1 cellular context compared by ENCODE assay signal in genomic region chr2:108968619-108969018, GRCh38.
TF ChIP-seq lines count a peak whose summit lies in the region.

No MANE protein-coding gene starts in this region.

TF ChIP-seq in HEK293, 187 proteins besides CTCF, POLR2A, EP300 and RAD21 (continued from another document and continues in another):
- TF ChIP-seq PATZ1 (tag by site-specific recombination; IDR thresholded peaks at IDR 0.05) (no peak), ZNF274 (IDR thresholded peaks at IDR 0.05; ENCODE audit: low read length) (no peak), ZNF274 (tag by site-specific recombination; IDR thresholded peaks at IDR 0.05; ENCODE audit: borderline replicate concordance) (no peak), PRDM4 (tag by site-specific recombination; IDR thresholded peaks at IDR 0.05) (no peak), ZNF19 (tag by site-specific recombination; IDR thresholded peaks at IDR 0.05; ENCODE audit: low read depth) (no peak), ELK4 (IDR thresholded peaks at IDR 0.05; ENCODE audit: borderline replicate concordance, low read depth, low read length) (no peak), ZNF514 (tag by site-specific recombination; IDR thresholded peaks at IDR 0.05) (no peak), KLF7 (tag by site-specific recombination; IDR thresholded peaks at IDR 0.05; ENCODE audit: borderline replicate concordance) (no peak), PRDM2 (tag by site-specific recombination; IDR thresholded peaks at IDR 0.05; ENCODE audit: borderline replicate concordance) (no peak), ZNF664 (tag by site-specific recombination; IDR thresholded peaks at IDR 0.05) (no peak), ZNF549 (tag by site-specific recombination; IDR thresholded peaks at IDR 0.05) (no peak), IKZF3 (tag by site-specific recombination; IDR thresholded peaks at IDR 0.05) (0 out of 2 replicates have a peak, but pooled peaks have one; percentile 25), ZNF146 (tag by site-specific recombination; IDR thresholded peaks at IDR 0.05) (no peak), ZBTB49 (tag by site-specific recombination; IDR thresholded peaks at IDR 0.05; ENCODE audit: low read depth) (no peak), ZBTB11 (tag by site-specific recombination; conservative IDR thresholded peaks at IDR 0.05; ENCODE audit: low read depth) (no peak), ZFP41 (tag by site-specific recombination; IDR thresholded peaks at IDR 0.05; ENCODE audit: borderline replicate concordance) (no peak), ZNF16 (tag by site-specific recombination; IDR thresholded peaks at IDR 0.05; ENCODE audit: low read depth) (no peak), ZSCAN5A (tag by site-specific recombination; IDR thresholded peaks at IDR 0.05) (no peak), ZNF114 (tag by site-specific recombination; IDR thresholded peaks at IDR 0.05) (no peak), ZNF280D (tag by site-specific recombination; IDR thresholded peaks at IDR 0.05) (no peak), ZNF121 (tag by site-specific recombination; IDR thresholded peaks at IDR 0.05) (no peak), ZNF433 (tag by site-specific recombination; IDR thresholded peaks at IDR 0.05; ENCODE audit: low read depth) (no peak), ZNF629 (tag by site-specific recombination; IDR thresholded peaks at IDR 0.05) (peak; percentile 60), ZNF221 (tag by site-specific recombination; IDR thresholded peaks at IDR 0.05; ENCODE audit: borderline replicate concordance) (no peak), ZNF660 (tag by site-specific recombination; IDR thresholded peaks at IDR 0.05) (0 out of 2 replicates have a peak, but pooled peaks have one; percentile 50), ATF2 (tag by site-specific recombination; IDR thresholded peaks at IDR 0.05; ENCODE audit: low read depth) (peak; percentile 91)
